ENCODE assay signal across 25 cellular contexts in the genomic region with DNA sequence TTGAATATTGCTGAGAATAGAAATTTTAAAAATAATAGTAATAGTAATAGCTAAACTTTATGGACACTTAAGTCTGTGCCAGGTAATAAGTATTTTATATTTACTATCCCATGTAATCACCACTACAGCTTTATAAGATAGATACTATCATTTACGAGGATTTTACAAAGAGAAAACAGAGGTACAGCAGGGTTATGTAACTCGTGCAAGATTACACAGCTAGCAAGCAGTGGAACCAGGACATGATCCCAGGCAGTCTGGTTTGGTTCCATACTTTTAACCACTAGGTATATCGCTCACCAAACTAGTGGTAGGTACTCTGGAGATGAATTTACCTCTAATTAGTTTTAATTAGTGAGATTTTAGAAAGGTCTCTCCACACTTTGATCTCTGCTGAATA. TPM values are rescaled to one million over a fixed set of nuclear protein-coding genes. Genes with fewer than 3 reads are reported as not detected.
"Had no signal": no experiment of that assay in that cellular context is flagged by ENCODE, and none has a peak within 500 bp of the region (broad histone marks: within the 10 kb centered on the region; RNA-seq: fewer than 3 reads in every experiment).

No MANE protein-coding gene starts in this region.

- ATAC-seq: foreskin keratinocyte, gastrocnemius medialis, gastroesophageal sphincter, heart left ventricle, heart right ventricle had no signal

- H3K27ac Mint-ChIP-seq: dendritic cell treated with granulocyte-macrophage colony-stimulating factor and Interleukin-4, amounts not matched to agents 40 ng/mL and 50 ng/mL, for 4 days; endodermal cell had no signal

- DNase-seq: colonic mucosa; cortex of kidney; dermis blood vessel endothelial cell; dorsolateral prefrontal cortex; effector CD4-positive, alpha-beta T cell; effector CD8-positive, alpha-beta T cell; effector memory CD4-positive, alpha-beta T cell; endodermal cell; erythroblast; esophagus squamous epithelium; foreskin fibroblast; foreskin melanocyte; gastrocnemius medialis; glutamatergic neuron; head of caudate nucleus; heart left ventricle; heart right ventricle had no signal

- H3K4me3 Mint-ChIP-seq: dendritic cell treated with granulocyte-macrophage colony-stimulating factor and Interleukin-4, amounts not matched to agents 40 ng/mL and 50 ng/mL, for 4 days; endodermal cell had no signal

- H3K9me3 Mint-ChIP-seq: dendritic cell treated with granulocyte-macrophage colony-stimulating factor and Interleukin-4, amounts not matched to agents 40 ng/mL and 50 ng/mL, for 4 days had no signal

- H3K27ac ChIP-seq: colonic mucosa, coronary artery, dorsolateral prefrontal cortex, esophagus muscularis mucosa, esophagus squamous epithelium, foreskin keratinocyte, gastrocnemius medialis, gastroesophageal sphincter, heart left ventricle, heart right ventricle had no signal

- H3K4me3 ChIP-seq: colonic mucosa, coronary artery, dorsolateral prefrontal cortex, esophagus muscularis mucosa, esophagus squamous epithelium, gastrocnemius medialis, gastroesophageal sphincter, heart left ventricle, heart right ventricle had no signal

RNA-seq across cellular contexts. Expression of gene SPAG17, which starts 42.5 kb away (rescaled TPM):
- total RNA-seq: colonic mucosa, dermis microvascular lymphatic vessel endothelial cell, endothelial cell of umbilical vein, fibroblast of villous mesenchyme, gastrocnemius medialis had no signal
